ENCODE assay signal across 23 cellular contexts in the genomic region with DNA sequence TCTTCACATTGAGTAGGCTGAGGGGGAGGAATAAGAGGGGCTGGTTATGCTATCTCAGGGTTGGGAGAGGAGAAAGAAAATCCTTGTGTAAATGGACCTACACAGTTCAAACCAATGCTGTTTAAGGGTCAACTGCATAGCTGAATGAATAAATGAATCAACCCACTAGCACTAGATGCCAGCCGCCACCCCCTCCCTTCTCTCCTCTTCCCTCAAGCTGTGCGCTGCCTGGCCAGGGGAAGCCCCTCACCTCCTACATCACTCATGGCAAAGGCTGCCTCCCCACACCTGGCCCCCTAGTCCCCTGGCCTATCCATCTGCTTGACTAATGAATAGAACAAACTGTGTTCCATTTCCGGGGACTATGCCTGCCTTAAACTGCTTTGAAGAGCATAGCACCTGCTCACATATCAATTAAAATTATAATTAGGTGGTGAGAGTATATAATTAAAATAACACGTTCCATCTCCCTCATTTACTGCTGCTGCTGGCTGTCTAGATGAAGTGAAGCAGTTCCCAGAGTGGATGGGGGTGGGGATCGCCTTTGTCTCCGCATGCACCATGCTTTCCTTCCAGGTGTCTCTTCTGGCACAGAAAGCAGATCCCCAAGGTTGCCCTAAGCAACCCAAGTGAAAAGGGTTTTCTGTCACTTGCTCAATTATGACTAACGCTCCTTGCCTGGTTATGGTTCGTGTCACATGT. TPM values are rescaled to one million over a fixed set of nuclear protein-coding genes. Genes with fewer than 3 reads are reported as not detected.
A peak's percentile ranks its signal among the peaks of the same experiment; 100 is the strongest.
DNase-seq lines count a peak whose midpoint lies in the region; ATAC-seq, FAIRE-seq and TF ChIP-seq lines count a peak whose summit lies in the region.
"Had no signal": no experiment of that assay in that cellular context is flagged by ENCODE, and none has a peak within 500 bp of the region (broad histone marks: within the 10 kb centered on the region; RNA-seq: fewer than 3 reads in every experiment).

No MANE protein-coding gene starts in this region.

- no peak for FAIRE-seq in H54 (lab: Jason Lieb, UNC)
- FAIRE-seq: endothelial cell of umbilical vein had no signal

- POLR2A ChIA-PET in naive thymus-derived CD4-positive, alpha-beta T cell (lab: Charles Lee), result no interaction called here

- H3K36me3 Mint-ChIP-seq in naive thymus-derived CD4-positive, alpha-beta T cell, result peaks cover 0 to 5% (median 0%) of the 10 kb centered on the region in 5 donors
- H3K36me3 Mint-ChIP-seq: type B pancreatic cell had no signal

- no peak for TF ChIP-seq POLR2A in H54 (IDR thresholded peaks at IDR 0.05; ENCODE audit: low read depth, low read length)

- no peaks in the 10 kb centered on the region for H3K36me3 ChIP-seq in lower lobe of right lung
- no peaks in the 10 kb centered on the region for H3K36me3 ChIP-seq in naive thymus-derived CD4-positive, alpha-beta T cell (ENCODE audit: control insufficient read depth in 2 of 3, insufficient read depth in 3 of 3, low read length in 3 of 3)
- H3K36me3 ChIP-seq: cardiac muscle cell, HAP-1, Peyer's patch, WERI-Rb-1 had no signal

- intact Hi-C loops in lower lobe of right lung (cut with DNase I), result no loop called here
- intact Hi-C loops in naive thymus-derived CD4-positive, alpha-beta T cell (cut with micrococcal nuclease), result no loop called here

- no peaks in the 10 kb centered on the region for H3K4me1 ChIP-seq in lower lobe of right lung
- no peaks in the 10 kb centered on the region for H3K4me1 ChIP-seq in naive thymus-derived CD4-positive, alpha-beta T cell (ENCODE audit: control insufficient read depth in 2 of 2, insufficient read depth in 2 of 2, low read length in 2 of 2)
- H3K4me1 ChIP-seq: HAP-1, Peyer's patch had no signal

- H3K4me3 ChIP-seq in lower lobe of right lung, result no peak overlapping the region
- H3K4me3 ChIP-seq in naive thymus-derived CD4-positive, alpha-beta T cell (ENCODE audit: low read length), result no peak overlapping the region
- H3K4me3 ChIP-seq: cardiac muscle cell, HAP-1, Peyer's patch had no signal

- H3K27ac Mint-ChIP-seq in naive thymus-derived CD4-positive, alpha-beta T cell, result no peak overlapping the region
- H3K27ac Mint-ChIP-seq: type B pancreatic cell had no signal

- no peaks in the 10 kb centered on the region for H3K9me3 ChIP-seq in lower lobe of right lung
- no peaks in the 10 kb centered on the region for H3K9me3 ChIP-seq in naive thymus-derived CD4-positive, alpha-beta T cell (ENCODE audit: control insufficient read depth in 2 of 3, low read length in 3 of 3)
- H3K9me3 ChIP-seq: HAP-1, Peyer's patch had no signal

- no peak for TF ChIP-seq CTCF in lower lobe of right lung (IDR thresholded peaks at IDR 0.05)

- DNase-seq in DMS79 treated with DMSO at 0.1 percent for 48 hours (lab: John Stamatoyannopoulos, UW) (peak; percentile 18), DMS79 (lab: John Stamatoyannopoulos, UW) (no peak), NCI-H146 treated with DMSO at 0.1 percent for 48 hours (lab: John Stamatoyannopoulos, UW; ENCODE audit: unreplicated experiment) (peak; percentile 89), NCI-H748 (lab: John Stamatoyannopoulos, UW; ENCODE audit: unreplicated experiment) (peak; percentile 94), lower lobe of right lung (peak; percentile 22), H54 (ENCODE audit: insufficient read length, low spot score) (no peak)
- DNase-seq in naive thymus-derived CD4-positive, alpha-beta T cell, result no peak
- DNase-seq: activated CD4-positive, alpha-beta T cell treated with anti-CD3 and anti-CD28 coated beads, Interleukin-2, amount 50 U/mL, for 4 hours; activated effector memory CD4-positive, alpha-beta T cell treated with anti-CD3 and anti-CD28 coated beads, Interleukin-2, amount 50 U/mL, for 16 hours; EL; mammary epithelial cell; Peyer's patch; stimulated activated CD4-positive, alpha-beta T cell treated with anti-CD3 and anti-CD28 coated beads, Interleukin-12 subunit alpha, Interleukin-12 subunit beta, amount 100 ng/mL, for 4 hours had no signal

- no peak for ATAC-seq in lower lobe of right lung
- ATAC-seq in HG03196 (IDR thresholded peaks at IDR 0.05; ENCODE audit: unreplicated experiment), result no peak
- no peak for ATAC-seq in naive thymus-derived CD4-positive, alpha-beta T cell

- no peak overlapping the region for H3K27ac ChIP-seq in lower lobe of right lung
- no peak overlapping the region for H3K27ac ChIP-seq in naive thymus-derived CD4-positive, alpha-beta T cell (ENCODE audit: low read depth, low read length)
- H3K27ac ChIP-seq: 22Rv1, cardiac muscle cell, Peyer's patch, WERI-Rb-1 had no signal

- peaks cover 0 to 19% (median 5%) of the 10 kb centered on the region in 5 donors for H3K27me3 Mint-ChIP-seq in naive thymus-derived CD4-positive, alpha-beta T cell

- H3K9me3 Mint-ChIP-seq in naive thymus-derived CD4-positive, alpha-beta T cell, result no peaks in the 10 kb centered on the region
- H3K9me3 Mint-ChIP-seq: type B pancreatic cell had no signal

- H3K27me3 ChIP-seq in lower lobe of right lung (ENCODE audit: low read depth), result no peaks in the 10 kb centered on the region
- H3K27me3 ChIP-seq in naive thymus-derived CD4-positive, alpha-beta T cell (ENCODE audit: control insufficient read depth in 2 of 2, insufficient read depth in 2 of 2, low read length in 2 of 2), result no peaks in the 10 kb centered on the region
- H3K27me3 ChIP-seq: cardiac muscle cell, Peyer's patch had no signal

- no peak overlapping the region for H3K4me3 Mint-ChIP-seq in naive thymus-derived CD4-positive, alpha-beta T cell
- H3K4me3 Mint-ChIP-seq: type B pancreatic cell had no signal

- CTCF ChIA-PET in naive thymus-derived CD4-positive, alpha-beta T cell (lab: Charles Lee), result no interaction called here

- peaks cover 0 to 2% (median 0%) of the 10 kb centered on the region in 7 donors for H3K4me1 Mint-ChIP-seq in naive thymus-derived CD4-positive, alpha-beta T cell

RNA-seq across cellular contexts. Expression of gene GRID1, which starts 32.6 kb away (rescaled TPM):
- 2.5 TPM for total RNA-seq in lower lobe of right lung
- total RNA-seq in naive thymus-derived CD4-positive, alpha-beta T cell, result not detected
- not detected for polyA plus RNA-seq in naive thymus-derived CD4-positive, alpha-beta T cell
- total RNA-seq: endothelial cell of umbilical vein; fibroblast of villous mesenchyme; LHCN-M2; T-helper 2 cell treated with Interferon-gamma antibody and Interleukin-4, amounts not matched to agents 100 ng/mL and 5 ng/mL, for 36 hours had no signal
- polyA plus RNA-seq: endothelial cell of umbilical vein had no signal

Comparison
In these comparisons a context has a peak if more than half of its experiments do, and no peak if none do; other contexts are left out.
1. DNase-seq: peak in DMS79 treated with DMSO at 0.1 percent for 48 hours (single experiment), NCI-H146 treated with DMSO at 0.1 percent for 48 hours (single experiment), NCI-H748 (single experiment) and lower lobe of right lung (single experiment); none in DMS79 (single experiment), H54 (single experiment) and naive thymus-derived CD4-positive, alpha-beta T cell (0 of 9).